ENCODE assay signal across 18 cellular contexts in genomic region chr9:6229186-6229585, GRCh38. TPM values are rescaled to one million over a fixed set of nuclear protein-coding genes. Genes with fewer than 3 reads are reported as not detected.
DNase-seq lines count a peak whose midpoint lies in the region; ATAC-seq, FAIRE-seq and TF ChIP-seq lines count a peak whose summit lies in the region.
"Had no signal": no experiment of that assay in that cellular context is flagged by ENCODE, and none has a peak within 500 bp of the region (broad histone marks: within the 10 kb centered on the region; RNA-seq: fewer than 3 reads in every experiment).

No MANE protein-coding gene starts in this region.

- H3K79me2 ChIP-seq in PC-3 (ENCODE audit: low read length) (no peaks in the 10 kb centered on the region), keratinocyte (ENCODE audit: control insufficient read depth, insufficient read depth, low read length) (no peaks in the 10 kb centered on the region)

- H2AFZ ChIP-seq in PC-3 (ENCODE audit: low read length) (no peak overlapping the region), keratinocyte (ENCODE audit: control insufficient read depth, low read length) (no peak overlapping the region)

- H3K9me2 ChIP-seq in PC-3 (replicated peaks; ENCODE audit: low read length): no peaks in the 10 kb centered on the region

- no peaks in the 10 kb centered on the region for H4K20me1 ChIP-seq in PC-3 (ENCODE audit: low read length)
- no peaks in the 10 kb centered on the region for H4K20me1 ChIP-seq in keratinocyte (ENCODE audit: control insufficient read depth, extremely low read depth, insufficient read depth, low read length)
- H4K20me1 ChIP-seq: BLaER1 treated with 17β-estradiol and CSF1 and Interleukin-3, amounts not matched to agents 10 nM and 100 nM had no signal

- H3K9ac ChIP-seq in PC-3 (ENCODE audit: low read length): peak overlapping the region; percentile 7; the same call in 1 of the 2 replicates
- no peak overlapping the region for H3K9ac ChIP-seq in keratinocyte (ENCODE audit: control insufficient read depth, extremely low read depth, insufficient read depth, low read length)
- H3K9ac ChIP-seq: BLaER1 treated with 17β-estradiol and CSF1 and Interleukin-3, amounts not matched to agents 10 nM and 100 nM had no signal

- TF ChIP-seq CTCF in PC-3 (conservative IDR thresholded peaks at IDR 0.05; ENCODE audit: low read depth, low read length) (no peak), bronchial epithelial cell (IDR thresholded peaks at IDR 0.05; ENCODE audit: insufficient read depth, low read length, severe bottlenecking) (no peak), keratinocyte (optimal IDR thresholded peaks at IDR 0.05 in 1 of 3, IDR thresholded peaks at IDR 0.05 in 1 of 3, conservative IDR thresholded peaks at IDR 0.05 in 1 of 3; ENCODE audit: extremely low read depth in 1 of 3, insufficient read depth in 2 of 3, low read length in 3 of 3) (no peak), tibial artery (IDR thresholded peaks at IDR 0.05) (no peak)

- H3K27ac ChIP-seq in PC-3 (ENCODE audit: low read length) (peak overlapping the region; percentile 88), keratinocyte (ENCODE audit: control insufficient read depth, insufficient read depth, low read length) (no peak overlapping the region), tibial artery (peak overlapping the region; percentile 58 to 59)
- H3K27ac ChIP-seq: A549 had no signal

- no peaks in the 10 kb centered on the region for H3K9me1 ChIP-seq in keratinocyte (ENCODE audit: control insufficient read depth, extremely low read depth, insufficient read depth, low read length)

- H3F3A ChIP-seq in PC-3 (ENCODE audit: low read length, unreplicated experiment): no peaks in the 10 kb centered on the region

- BruUV-seq in PC-3 (replicated peaks; lab: Mats Ljungman, UMichigan): no TSS peak

- CTCF ChIA-PET in PC-3 (lab: Charles Lee): no interaction called here

- intact Hi-C loops in PC-3 (cut with micrococcal nuclease) (no loop called here), tibial artery (cut with DNase I; ENCODE audit: low total_unique reads) (no loop called here)

- FAIRE-seq in bronchial epithelial cell (lab: Jason Lieb, UNC): peak; percentile 47
- peak; percentile 29 for FAIRE-seq in keratinocyte (lab: Jason Lieb, UNC)
- FAIRE-seq: A549, GM12878, H54 had no signal

- H3K27me3 ChIP-seq in PC-3 (ENCODE audit: low read length) (no peaks in the 10 kb centered on the region), bronchial epithelial cell (ENCODE audit: control insufficient read depth, insufficient read depth, low read length) (no peaks in the 10 kb centered on the region), keratinocyte (ENCODE audit: control insufficient read depth, extremely low read depth, insufficient read depth, low read length) (no peaks in the 10 kb centered on the region), tibial artery (no peaks in the 10 kb centered on the region)
- H3K27me3 ChIP-seq: BLaER1 treated with 17β-estradiol and CSF1 and Interleukin-3, amounts not matched to agents 10 nM and 100 nM had no signal

- 0 out of 2 replicates have a peak overlapping the region, but pooled peaks have one; percentile 61 for H3K4me2 ChIP-seq in PC-3 (ENCODE audit: low read length)
- H3K4me2 ChIP-seq in keratinocyte (ENCODE audit: control insufficient read depth, extremely low read depth, insufficient read depth, low read depth, low read length): no peak overlapping the region
- H3K4me2 ChIP-seq: A549 had no signal

- POLR2A ChIA-PET in PC-3 (lab: Charles Lee; ENCODE audit: unreplicated experiment): no interaction called here

- H3K9me3 ChIP-seq in PC-3 (ENCODE audit: low read length) (no peaks in the 10 kb centered on the region), keratinocyte (ENCODE audit: control insufficient read depth, low read depth, low read length) (no peaks in the 10 kb centered on the region), tibial artery (no peaks in the 10 kb centered on the region)
- H3K9me3 ChIP-seq: A549; BLaER1 treated with 17β-estradiol and CSF1 and Interleukin-3, amounts not matched to agents 10 nM and 100 nM had no signal

- no peak for DNase-seq in PC-3
- no peak for DNase-seq in bronchial epithelial cell (ENCODE audit: low read depth)
- no peak for DNase-seq in keratinocyte (ENCODE audit: low read depth, low spot score)
- no peak for DNase-seq in tibial artery
- DNase-seq in NCI-H1092 treated with DMSO at 0.1 percent for 48 hours (lab: John Stamatoyannopoulos, UW): no peak
- DNase-seq in NOMO-1 treated with DMSO at 0.1 percent for 48 hours (lab: John Stamatoyannopoulos, UW; ENCODE audit: unreplicated experiment): no peak
- DNase-seq: CD4-positive, alpha-beta memory T cell; DND-41; NCI-H1105 treated with DMSO at 0.1 percent for 48 hours; NCI-H524; OCI-M1 had no signal

- ATAC-seq in PC-3: no peak
- ATAC-seq in HG03039 (IDR thresholded peaks at IDR 0.05; ENCODE audit: unreplicated experiment): no peak
- ATAC-seq: GM12878, Right ventricle myocardium inferior had no signal

- H3K36me3 ChIP-seq in PC-3 (ENCODE audit: low read depth, low read length) (no peaks in the 10 kb centered on the region), bronchial epithelial cell (ENCODE audit: control insufficient read depth, insufficient read depth, low read length) (no peaks in the 10 kb centered on the region), keratinocyte (ENCODE audit: control insufficient read depth in 2 of 2, extremely low read depth in 1 of 2, insufficient read depth in 2 of 2, low read length in 2 of 2) (no peaks in the 10 kb centered on the region), tibial artery (no peaks in the 10 kb centered on the region)
- H3K36me3 ChIP-seq: BLaER1 treated with 17β-estradiol and CSF1 and Interleukin-3, amounts not matched to agents 10 nM and 100 nM had no signal

- H3K4me3 ChIP-seq in PC-3 (ENCODE audit: low read length) (no peak overlapping the region), bronchial epithelial cell (ENCODE audit: low read depth, low read length) (no peak overlapping the region), keratinocyte (ENCODE audit: control insufficient read depth in 2 of 3, extremely low read depth in 1 of 3, insufficient read depth in 2 of 3, low read depth in 1 of 3, low read length in 3 of 3) (no peak overlapping the region), tibial artery (no peak overlapping the region)
- H3K4me3 ChIP-seq: A549; BLaER1 treated with 17β-estradiol and CSF1 and Interleukin-3, amounts not matched to agents 10 nM and 100 nM; GM12878 had no signal

- peaks cover 24% of the 10 kb centered on the region for H3K4me1 ChIP-seq in PC-3 (ENCODE audit: insufficient read depth, low read length)
- peaks cover 34% of the 10 kb centered on the region for H3K4me1 ChIP-seq in keratinocyte (ENCODE audit: control insufficient read depth, extremely low read depth, insufficient read depth, low read length)
- peaks cover 0 to 62% (median 15%) of the 10 kb centered on the region in 4 donors for H3K4me1 ChIP-seq in tibial artery

- dilution Hi-C loops in keratinocyte (cut with MboI; ENCODE audit: extremely low pct_ligation_motif_present, low sequenced_read_pairs): no loop called here

RNA-seq across cellular contexts. Expression of gene IL33, which starts 13.6 kb away (rescaled TPM):
- total RNA-seq in PC-3 (2014; rRNA removed) (1.6 and 2.7 TPM in 2 replicates), bronchial epithelial cell (1.0 and 2.4 TPM in 2 replicates)
- polyA plus RNA-seq in keratinocyte: 1.6 to 33.2 TPM (median 7.8 TPM) in 3 replicates
- polyA plus RNA-seq in keratinocyte (2011; ENCODE audit: low read depth): 2.1 TPM
- polyA plus RNA-seq in keratinocyte (2011; cell fraction: cytosol; rRNA removed): 9.0 and 11.3 TPM in 2 replicates
- polyA plus RNA-seq in keratinocyte (2011; cell fraction: nucleus; rRNA removed): 10.5 and 12.4 TPM in 2 replicates
- 0.93 and 1.3 TPM in 2 replicates for polyA plus RNA-seq in keratinocyte (2012; ENCODE audit: low replicate concordance)
- 0.46 to 9.1 TPM (median 3.3 TPM) in 3 replicates for polyA minus RNA-seq in keratinocyte
- 3.1 TPM for polyA minus RNA-seq in keratinocyte (2011; cell fraction: cytosol; rRNA and poly(A)+ RNA removed)
- 2.4 and 6.1 TPM in 2 replicates for polyA minus RNA-seq in keratinocyte (2011; cell fraction: nucleus; rRNA and poly(A)+ RNA removed)
- total RNA-seq: CD4-positive, alpha-beta memory T cell; GM12878 had no signal
- polyA plus RNA-seq: CD4-positive, alpha-beta memory T cell; GM12878; IgD-negative memory B cell had no signal
